12 cellular contexts compared by ENCODE assay signal in the genomic region with DNA sequence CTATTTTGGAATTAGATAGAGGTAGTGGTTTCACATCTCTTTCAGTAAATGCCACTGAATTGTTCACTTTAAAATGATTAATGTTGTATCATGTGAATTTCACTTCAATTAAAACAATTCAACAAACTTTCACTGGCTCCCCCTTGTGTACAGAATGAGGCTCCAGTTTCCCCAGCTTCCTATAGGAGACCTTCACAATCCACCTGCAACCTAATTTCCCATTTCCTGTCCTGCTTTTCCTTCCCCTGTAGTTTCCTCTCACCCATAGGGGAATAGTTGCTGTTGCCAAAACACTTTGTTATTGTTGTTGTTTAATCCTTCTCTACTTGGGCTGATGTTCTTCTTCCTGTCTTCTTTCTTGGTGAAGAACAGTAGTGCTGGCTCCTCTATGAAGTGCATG. TPM values are rescaled to one million over a fixed set of nuclear protein-coding genes. Genes with fewer than 3 reads are reported as not detected.
DNase-seq lines count a peak whose midpoint lies in the region; ATAC-seq and TF ChIP-seq lines count a peak whose summit lies in the region.
"Had no signal": no experiment of that assay in that cellular context is flagged by ENCODE, and none has a peak within 500 bp of the region (broad histone marks: within the 10 kb centered on the region; RNA-seq: fewer than 3 reads in every experiment).

No MANE protein-coding gene starts in this region.

- TF ChIP-seq CTCF in 22Rv1 (IDR thresholded peaks at IDR 0.05): peak; percentile 28
- peak; percentile 27 for TF ChIP-seq CTCF in GM12873 (IDR thresholded peaks at IDR 0.05; ENCODE audit: insufficient read depth, low read depth, low read length, missing control alignments)
- TF ChIP-seq CTCF in WTC11 (IDR thresholded peaks at IDR 0.05): no peak

- peaks cover 3% of the 10 kb centered on the region; the same call in 1 of the 2 replicates for H3K27me3 Mint-ChIP-seq in WTC11 (ENCODE audit: low read depth)
- H3K27me3 Mint-ChIP-seq: CD8-positive, alpha-beta memory T cell; naive B cell had no signal

- H3K9me3 Mint-ChIP-seq in WTC11: peaks cover 34% of the 10 kb centered on the region

- peaks cover 6% of the 10 kb centered on the region for H3K4me1 Mint-ChIP-seq in WTC11
- H3K4me1 Mint-ChIP-seq: CD8-positive, alpha-beta memory T cell; naive B cell had no signal

- H3K27ac Mint-ChIP-seq in WTC11: peak overlapping the region; percentile 93
- H3K27ac Mint-ChIP-seq: naive B cell had no signal

- no peak overlapping the region for H3K4me3 Mint-ChIP-seq in WTC11
- H3K4me3 Mint-ChIP-seq: CD8-positive, alpha-beta memory T cell; naive B cell had no signal

- H3K36me3 Mint-ChIP-seq in WTC11: peaks cover 36% of the 10 kb centered on the region
- H3K36me3 Mint-ChIP-seq: CD8-positive, alpha-beta memory T cell; naive B cell had no signal

- POLR2A ChIA-PET in WTC11 (lab: Charles Lee): no interaction called here

- CTCF ChIA-PET in WTC11 (lab: Charles Lee): no interaction called here

- ATAC-seq in WTC11: peak; percentile 98
- ATAC-seq in GM21717 (IDR thresholded peaks at IDR 0.05; ENCODE audit: unreplicated experiment): no peak
- no peak for ATAC-seq in GM19351 (IDR thresholded peaks at IDR 0.05; ENCODE audit: unreplicated experiment)
- no peak for ATAC-seq in HG03139 (IDR thresholded peaks at IDR 0.05; ENCODE audit: unreplicated experiment)

- H3K27ac ChIP-seq in 22Rv1: no peak overlapping the region

- DNase-seq in WTC11 (ENCODE audit: low spot score) (no peak), iPS-NIHi11 (ENCODE audit: low spot score) (peak; percentile 21), DMS153 (lab: John Stamatoyannopoulos, UW) (no peak)
- DNase-seq: activated CD4-positive, alpha-beta T cell treated with anti-CD3 and anti-CD28 coated beads, Interleukin-2, amount 50 U/mL, for 48 hours; CD8-positive, alpha-beta memory T cell; effector CD8-positive, alpha-beta T cell; naive B cell had no signal

TF ChIP-seq in WTC11, 78 proteins besides CTCF, POLR2A, EP300 and RAD21:
- TF ChIP-seq ZNF416 (CRISPR knock-in tag; IDR thresholded peaks at IDR 0.05): no peak
- peak; percentile 86 for TF ChIP-seq ETV6 (CRISPR knock-in tag; IDR thresholded peaks at IDR 0.05)
- no peak for TF ChIP-seq EMX1 (CRISPR knock-in tag; IDR thresholded peaks at IDR 0.05)

RNA-seq across cellular contexts. Expression of gene NPAS3, which starts 59.8 kb away (rescaled TPM):
- 1.8 to 3.2 TPM (median 1.8 TPM) in 3 replicates for total RNA-seq in WTC11 (2021)
- total RNA-seq: CD8-positive, alpha-beta memory T cell had no signal
